ENCODE assay signal across 8 cellular contexts in the genomic region with DNA sequence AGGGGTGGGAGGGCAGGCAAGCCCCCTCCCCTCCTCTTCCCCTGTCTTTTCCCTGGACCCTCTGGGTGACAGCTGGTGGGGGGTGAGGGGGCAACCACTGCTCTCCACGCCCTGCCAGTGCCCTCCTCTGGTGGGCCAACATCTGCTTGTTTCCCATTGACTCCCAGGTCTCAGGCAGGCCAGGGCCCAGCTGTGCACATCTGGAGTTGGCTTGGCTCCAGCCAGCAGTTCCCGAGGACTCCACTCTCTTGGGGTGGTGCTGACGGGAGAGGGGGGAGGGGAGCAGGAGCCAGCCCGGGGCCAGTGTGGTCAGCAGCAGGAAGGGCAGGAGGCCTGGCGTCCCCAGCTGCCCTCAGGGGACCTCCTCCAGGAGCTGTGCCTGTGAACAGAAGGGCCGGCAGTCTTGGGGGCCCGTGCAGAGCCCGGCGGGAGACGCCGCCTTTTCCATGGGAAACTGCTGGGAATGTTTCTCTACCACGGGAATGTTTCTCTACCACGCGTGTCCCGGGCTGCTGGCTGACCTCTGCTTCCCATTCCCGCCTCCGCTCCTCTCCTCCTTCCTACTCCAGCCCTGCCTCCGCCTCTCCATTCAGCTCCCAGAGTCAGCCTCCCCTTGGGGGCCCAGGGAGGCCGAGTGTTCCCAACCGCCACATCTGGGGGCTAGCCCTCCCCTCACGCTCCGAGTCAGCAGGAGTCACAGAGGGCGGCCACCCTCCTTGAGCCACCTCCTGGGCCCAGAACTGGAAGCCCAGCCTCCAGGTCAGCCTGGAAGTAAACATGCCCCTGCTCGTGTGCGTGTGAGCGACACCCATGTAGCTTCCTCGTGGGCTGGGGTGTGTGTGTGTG. TPM values are rescaled to one million over a fixed set of nuclear protein-coding genes. Genes with fewer than 3 reads are reported as not detected.
DNase-seq lines count a peak whose midpoint lies in the region; ATAC-seq and TF ChIP-seq lines count a peak whose summit lies in the region.

No MANE protein-coding gene starts in this region.

- H3K9me3 ChIP-seq in adipocyte (ENCODE audit: control insufficient read depth, low read length) (no peaks in the 10 kb centered on the region), heart right ventricle (no peaks in the 10 kb centered on the region), sigmoid colon (no peaks in the 10 kb centered on the region)

- no peaks in the 10 kb centered on the region for H3K27me3 ChIP-seq in adipocyte (replicated peaks; ENCODE audit: control insufficient read depth, insufficient read depth, low read length)
- H3K27me3 ChIP-seq in heart right ventricle, result no peaks in the 10 kb centered on the region
- H3K27me3 ChIP-seq in sigmoid colon, result peaks cover 0 to 15% (median 3%) of the 10 kb centered on the region in 3 donors

- 37 to 46% methylated on average over 26 to 27 of the region's 27 CpGs for WGBS in heart right ventricle, 2 donors
- 52 to 66% methylated on average over 27 of the region's 27 CpGs for WGBS in sigmoid colon, 2 donors

- peaks cover 15% of the 10 kb centered on the region for H3K4me1 Mint-ChIP-seq in activated naive CD4-positive, alpha-beta T cell treated with anti-CD3 and anti-CD28 coated beads, Interleukin-2, amount 10 ng/mL, durations not matched to agents 7 days and 5 days

- H3K4me1 ChIP-seq in adipocyte (ENCODE audit: control insufficient read depth, insufficient read depth, low read length) (peaks cover 60% of the 10 kb centered on the region), heart right ventricle (peaks cover 37 to 74% (median 59%) of the 10 kb centered on the region in 9 donors), sigmoid colon (peaks cover 0 to 46% (median 41%) of the 10 kb centered on the region in 4 donors)

- H3K9ac ChIP-seq in adipocyte (ENCODE audit: low read length), result peak overlapping the region; percentile 85

- H3K27ac Mint-ChIP-seq in activated naive CD4-positive, alpha-beta T cell treated with anti-CD3 and anti-CD28 coated beads, Interleukin-2, amount 10 ng/mL, durations not matched to agents 7 days and 5 days, result no peak overlapping the region

- no peak overlapping the region for H3K4me3 Mint-ChIP-seq in activated naive CD4-positive, alpha-beta T cell treated with anti-CD3 and anti-CD28 coated beads, Interleukin-2, amount 10 ng/mL, durations not matched to agents 7 days and 5 days

- H3K27me3 Mint-ChIP-seq in activated naive CD4-positive, alpha-beta T cell treated with anti-CD3 and anti-CD28 coated beads, Interleukin-2, amount 10 ng/mL, durations not matched to agents 7 days and 5 days, result peaks cover 56% of the 10 kb centered on the region

- no peak for TF ChIP-seq POLR2A in sigmoid colon (IDR thresholded peaks at IDR 0.05)

- H3K4me3 ChIP-seq in adipocyte (ENCODE audit: low read length) (peak overlapping the region; percentile 57), heart right ventricle (peak overlapping the region in 4 of 10 donors; percentile 1 to 43 (median 18)), sigmoid colon (no peak overlapping the region)

- TF ChIP-seq EP300 in sigmoid colon (IDR thresholded peaks at IDR 0.05), result no peak

- H3K36me3 ChIP-seq in adipocyte (ENCODE audit: control insufficient read depth, insufficient read depth, low read length, severe bottlenecking) (no peaks in the 10 kb centered on the region), heart right ventricle (no peaks in the 10 kb centered on the region), sigmoid colon (no peaks in the 10 kb centered on the region)

- intact Hi-C loops in heart right ventricle (cut with DNase I), result loop anchor here in 2 of 10 donors (10.0 kb wide), 1 partner anchor 95 kb away; no protein-coding TSS in a partner anchor
- intact Hi-C loops in sigmoid colon (cut with DNase I), result no loop called here

- no peaks in the 10 kb centered on the region for H3K36me3 Mint-ChIP-seq in activated naive CD4-positive, alpha-beta T cell treated with anti-CD3 and anti-CD28 coated beads, Interleukin-2, amount 10 ng/mL, durations not matched to agents 7 days and 5 days

- TF ChIP-seq CTCF in heart right ventricle (IDR thresholded peaks at IDR 0.05) (no peak), sigmoid colon (IDR thresholded peaks at IDR 0.05) (no peak)

- DNase-seq in ELF-1 (ENCODE audit: low read depth, low spot score), result peak; percentile 77
- DNase-seq in adipocyte (ENCODE audit: low read depth), result peak; percentile 65
- DNase-seq in heart right ventricle, result peak; percentile 92 to 93
- peak; percentile 97 for DNase-seq in sigmoid colon
- DNase-seq in NCI-H2107 treated with DMSO at 0.1 percent for 48 hours (lab: John Stamatoyannopoulos, UW; ENCODE audit: unreplicated experiment), result no peak
- no peak for DNase-seq in kidney glomerular epithelial cell (lab: John Stamatoyannopoulos, UW)
- no peak for DNase-seq in activated naive CD4-positive, alpha-beta T cell treated with anti-CD3 and anti-CD28 coated beads, Interleukin-2, amount 10 ng/mL, durations not matched to agents 7 days and 5 days

- H3K27ac ChIP-seq in heart right ventricle, result peak overlapping the region; percentile 93 to 99 (median 96)
- peak overlapping the region; percentile 80 to 82 (median 80) for H3K27ac ChIP-seq in sigmoid colon

- H3K9me3 Mint-ChIP-seq in activated naive CD4-positive, alpha-beta T cell treated with anti-CD3 and anti-CD28 coated beads, Interleukin-2, amount 10 ng/mL, durations not matched to agents 7 days and 5 days, result no peaks in the 10 kb centered on the region

- peak; percentile 72 to 84 (median 79) for ATAC-seq in heart right ventricle
- ATAC-seq in HG02852 (IDR thresholded peaks at IDR 0.05; ENCODE audit: unreplicated experiment), result no peak

- CTCF ChIA-PET in activated naive CD4-positive, alpha-beta T cell treated with anti-CD3 and anti-CD28 coated beads, Interleukin-2, amount 10 ng/mL, durations not matched to agents 7 days and 5 days (lab: Charles Lee), result interaction anchor here (1.3 kb wide), 1 partner anchor 11 kb away, joined by 3 read pairs; no protein-coding TSS in a partner anchor

RNA-seq across cellular contexts. Expression of a gene that starts 7.6 kb away (rescaled TPM):
- total RNA-seq in heart right ventricle (10 to 100 TPM in 9 of 10 donors, 1 to 10 TPM in 1; 9.3 to 50.5 (median 17.9) TPM), sigmoid colon (10 to 100 TPM; 18.6 to 33.4 (median 19.3) TPM)
- polyA plus RNA-seq in heart right ventricle (10 to 100 TPM; 36.0 to 57.7 TPM), sigmoid colon (10 to 100 TPM in 2 of 3 donors, 1 to 10 TPM in 1; 9.7 to 25.8 (median 10.1) TPM)

RNA-seq across cellular contexts. Expression of a gene that starts 10.0 kb away (rescaled TPM):
- total RNA-seq in heart right ventricle (1 to 10 TPM; 1.5 to 5.4 (median 2.4) TPM), sigmoid colon (1 to 10 TPM; 1.1 to 6.1 (median 3.6) TPM)
- polyA plus RNA-seq in heart right ventricle (10 to 100 TPM in 1 of 2 donors, 1 to 10 TPM in 1; 3.7 to 17.3 TPM), sigmoid colon (1 to 10 TPM in 2 of 3 donors, not detected in 1; 4.8 to 7.1 TPM)

RNA-seq across cellular contexts. Expression of a gene that starts 28.6 kb away (rescaled TPM):
- 10 to 100 TPM in 4 of 10 donors, 1 to 10 TPM in 6; 6.5 to 33.1 (median 7.7) TPM for total RNA-seq in heart right ventricle
- polyA plus RNA-seq in heart right ventricle, result 10 to 100 TPM; 13.5 to 27.0 TPM
- total RNA-seq in sigmoid colon, result 10 to 100 TPM in 3 of 4 donors, 1 to 10 TPM in 1; 7.9 to 27.6 (median 12.5) TPM
- 10 to 100 TPM in 1 of 3 donors, 1 to 10 TPM in 2; 1.2 to 35.7 (median 5.8) TPM for polyA plus RNA-seq in sigmoid colon

RNA-seq across cellular contexts. Expression of a gene that starts 55.8 kb away (rescaled TPM):
- total RNA-seq in heart right ventricle (1 to 10 TPM; 3.7 to 8.4 (median 6.1) TPM), sigmoid colon (10 to 100 TPM in 1 of 4 donors, 1 to 10 TPM in 3; 4.1 to 16.4 (median 9.0) TPM)
- polyA plus RNA-seq in heart right ventricle (1 to 10 TPM; 1.5 to 4.5 TPM), sigmoid colon (1 to 10 TPM; 3.3 to 5.4 (median 3.5) TPM)

Comparison
In these comparisons a context has a peak if more than half of its experiments do, and no peak if none do; other contexts are left out.
1. DNase-seq: peak in ELF-1 (single experiment), adipocyte (single experiment), heart right ventricle (2 of 2) and sigmoid colon (single experiment); none in NCI-H2107 treated with DMSO at 0.1 percent for 48 hours (single experiment), kidney glomerular epithelial cell (single experiment) and activated naive CD4-positive, alpha-beta T cell treated with anti-CD3 and anti-CD28 coated beads, Interleukin-2, amount 10 ng/mL, durations not matched to agents 7 days and 5 days (single experiment).